In the genomic region with DNA sequence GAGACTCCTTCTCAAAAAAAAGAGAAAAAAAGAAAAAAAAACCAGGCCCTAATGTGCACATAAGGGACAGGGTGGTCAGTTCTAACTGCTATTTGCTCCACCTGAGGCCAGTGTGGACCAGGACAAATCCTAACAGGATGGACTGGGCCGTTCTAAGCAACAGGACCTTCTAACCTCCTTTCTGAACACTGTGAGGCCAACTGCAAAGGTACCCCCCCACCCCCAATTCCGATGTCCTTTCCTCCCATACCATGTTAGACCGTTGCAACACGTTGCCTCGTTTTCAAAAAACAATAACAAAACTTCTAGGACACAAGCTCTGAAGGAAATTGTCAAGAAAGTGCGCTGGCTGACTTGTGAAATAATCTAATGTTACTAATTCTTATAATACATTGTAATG, we compare ENCODE assay signal across 8 cellular contexts. TPM values are rescaled to one million over a fixed set of nuclear protein-coding genes. Genes with fewer than 3 reads are reported as not detected.
DNase-seq lines count a peak whose midpoint lies in the region; ATAC-seq and TF ChIP-seq lines count a peak whose summit lies in the region.

No MANE protein-coding gene starts in this region.

- no peak overlapping the region for H3K18ac ChIP-seq in mesenchymal stem cell (ENCODE audit: low read depth in 1 of 2, low read length in 2 of 2)

- H2BK15ac ChIP-seq in mesenchymal stem cell (ENCODE audit: low read depth, poor library complexity, severe bottlenecking), result no peak overlapping the region

- no peak overlapping the region for H2AK5ac ChIP-seq in mesenchymal stem cell (ENCODE audit: low read length, severe bottlenecking)

- H2BK5ac ChIP-seq in mesenchymal stem cell (ENCODE audit: low read depth, low read length, poor library complexity, severe bottlenecking), result no peak overlapping the region

- no peak overlapping the region for H3K27ac ChIP-seq in mesenchymal stem cell (ENCODE audit: low read length, poor library complexity, severe bottlenecking)

- H3K9me3 ChIP-seq in mesenchymal stem cell (ENCODE audit: control insufficient read depth, low read length), result no peaks in the 10 kb centered on the region

- H3K4me3 Mint-ChIP-seq in stimulated activated naive CD8-positive, alpha-beta T cell treated with anti-CD3 and anti-CD28 coated beads, Interleukin-15, Interleukin-2, amounts not matched to agents 100 ng/mL and 50 ng/mL, for 24 hours, result peak overlapping the region; percentile 84

- peaks cover 26% of the 10 kb centered on the region for H3K79me1 ChIP-seq in mesenchymal stem cell (replicated peaks; ENCODE audit: low read length, poor library complexity, severe bottlenecking)

- H3K23ac ChIP-seq in mesenchymal stem cell (ENCODE audit: low read length in 2 of 2), result no peak overlapping the region

- no peaks in the 10 kb centered on the region for H3K27me3 ChIP-seq in mesenchymal stem cell (ENCODE audit: control insufficient read depth in 1 of 2, insufficient read depth in 1 of 2, low read length in 2 of 2)

- H2AFZ ChIP-seq in mesenchymal stem cell (ENCODE audit: low read depth, low read length), result no peak overlapping the region

- H2BK12ac ChIP-seq in mesenchymal stem cell (ENCODE audit: low read length in 2 of 2), result no peak overlapping the region

- peaks cover 18% of the 10 kb centered on the region for H3K4me1 ChIP-seq in mesenchymal stem cell (ENCODE audit: control insufficient read depth, insufficient read depth, low read depth, low read length)

- H3K36me3 ChIP-seq in mesenchymal stem cell (ENCODE audit: control insufficient read depth in 1 of 2, insufficient read depth in 2 of 2, low read depth in 1 of 2, low read length in 2 of 2), result peaks cover 32 to 42% of the 10 kb centered on the region in 2 experiments

- H3K9me3 Mint-ChIP-seq in stimulated activated naive CD8-positive, alpha-beta T cell treated with anti-CD3 and anti-CD28 coated beads, Interleukin-15, Interleukin-2, amounts not matched to agents 100 ng/mL and 50 ng/mL, for 24 hours, result no peaks in the 10 kb centered on the region

- H4K8ac ChIP-seq in mesenchymal stem cell (ENCODE audit: low read length), result no peak overlapping the region

- no peak for ATAC-seq in stimulated activated naive CD8-positive, alpha-beta T cell treated with anti-CD3 and anti-CD28 coated beads, Interleukin-15, Interleukin-2, amounts not matched to agents 100 U/mL and 50 U/mL, for 24 hours
- no peak for ATAC-seq in GM21381 (IDR thresholded peaks at IDR 0.05; ENCODE audit: unreplicated experiment)
- ATAC-seq in HG02970 (IDR thresholded peaks at IDR 0.05; ENCODE audit: low FRiP score, unreplicated experiment), result no peak

- 7% methylated on average over 5 of the region's 6 CpGs for WGBS in mesenchymal stem cell

- H3K4me3 ChIP-seq in astrocyte of the spinal cord (ENCODE audit: low read depth, low read length) (peak overlapping the region; percentile 75), mesenchymal stem cell (ENCODE audit: insufficient read depth in 1 of 2, low read depth in 1 of 2, low read length in 2 of 2) (peak overlapping the region in 1 of 2 experiments; percentile 81)

- peak overlapping the region; percentile 85 for H3K27ac Mint-ChIP-seq in stimulated activated naive CD8-positive, alpha-beta T cell treated with anti-CD3 and anti-CD28 coated beads, Interleukin-15, Interleukin-2, amounts not matched to agents 100 ng/mL and 50 ng/mL, for 24 hours

- H3K14ac ChIP-seq in mesenchymal stem cell (ENCODE audit: low read length in 2 of 2), result no peak overlapping the region

- H3K4ac ChIP-seq in mesenchymal stem cell (ENCODE audit: low read depth in 1 of 2, low read length in 2 of 2), result no peak overlapping the region

- H2BK120ac ChIP-seq in mesenchymal stem cell (ENCODE audit: low read depth, low read length), result no peak overlapping the region

- in situ Hi-C loops in astrocyte of the spinal cord (cut with HindIII; ENCODE audit: low sequenced_read_pairs), result no loop called here

- TF ChIP-seq CTCF in astrocyte of the spinal cord (IDR thresholded peaks at IDR 0.05; ENCODE audit: low read depth, low read length), result no peak

- peaks cover 42% of the 10 kb centered on the region for H3K4me1 Mint-ChIP-seq in stimulated activated naive CD8-positive, alpha-beta T cell treated with anti-CD3 and anti-CD28 coated beads, Interleukin-15, Interleukin-2, amounts not matched to agents 100 ng/mL and 50 ng/mL, for 24 hours (ENCODE audit: low read depth)

- peaks cover 55% of the 10 kb centered on the region for H3K36me3 Mint-ChIP-seq in stimulated activated naive CD8-positive, alpha-beta T cell treated with anti-CD3 and anti-CD28 coated beads, Interleukin-15, Interleukin-2, amounts not matched to agents 100 ng/mL and 50 ng/mL, for 24 hours (ENCODE audit: low read depth)

- H3K27me3 Mint-ChIP-seq in stimulated activated naive CD8-positive, alpha-beta T cell treated with anti-CD3 and anti-CD28 coated beads, Interleukin-15, Interleukin-2, amounts not matched to agents 100 ng/mL and 50 ng/mL, for 24 hours, result no peaks in the 10 kb centered on the region

- H3K9ac ChIP-seq in mesenchymal stem cell (ENCODE audit: low read length), result peak overlapping the region; percentile 98

- H4K91ac ChIP-seq in mesenchymal stem cell (ENCODE audit: low read length), result no peak overlapping the region

- DNase-seq in stimulated activated naive CD8-positive, alpha-beta T cell treated with anti-CD3 and anti-CD28 coated beads, Interleukin-15, Interleukin-2, amounts not matched to agents 100 U/mL and 50 U/mL, for 24 hours, result no peak
- no peak for DNase-seq in astrocyte of the spinal cord (ENCODE audit: low read depth, low spot score)
- DNase-seq in mesenchymal stem cell, result peak; percentile 36
- no peak for DNase-seq in NCI-H2171 (lab: John Stamatoyannopoulos, UW)
- DNase-seq in H4 (ENCODE audit: low spot score), result no peak

- peak overlapping the region; percentile 90 for H3K4me2 ChIP-seq in mesenchymal stem cell (ENCODE audit: low read length, poor library complexity, severe bottlenecking)

RNA-seq across cellular contexts. Expression of gene THAP4, which starts 1.2 kb away (rescaled TPM):
- polyA plus RNA-seq in mesenchymal stem cell (2013, experiment 1 of 2), result 43.7 TPM
- 43.3 TPM for polyA plus RNA-seq in mesenchymal stem cell (2013, experiment 2 of 2)
- total RNA-seq in H4 (2014; rRNA removed; shearing (Covaris generic)), result 30.1 and 39.9 TPM in 2 replicates

RNA-seq across cellular contexts. Expression of gene ATG4B, which starts 1.7 kb away (rescaled TPM):
- 50.1 TPM for polyA plus RNA-seq in mesenchymal stem cell (2013, experiment 1 of 2)
- polyA plus RNA-seq in mesenchymal stem cell (2013, experiment 2 of 2), result 44.5 TPM
- total RNA-seq in H4 (2014; rRNA removed; shearing (Covaris generic)), result 65.7 and 72.8 TPM in 2 replicates

RNA-seq across cellular contexts. Expression of gene DTYMK, which starts 50.9 kb away (rescaled TPM):
- polyA plus RNA-seq in mesenchymal stem cell (2013, experiment 1 of 2), result 20.3 TPM
- 20.5 TPM for polyA plus RNA-seq in mesenchymal stem cell (2013, experiment 2 of 2)
- 87.5 and 96.1 TPM in 2 replicates for total RNA-seq in H4 (2014; rRNA removed; shearing (Covaris generic))
